In the genomic region with DNA sequence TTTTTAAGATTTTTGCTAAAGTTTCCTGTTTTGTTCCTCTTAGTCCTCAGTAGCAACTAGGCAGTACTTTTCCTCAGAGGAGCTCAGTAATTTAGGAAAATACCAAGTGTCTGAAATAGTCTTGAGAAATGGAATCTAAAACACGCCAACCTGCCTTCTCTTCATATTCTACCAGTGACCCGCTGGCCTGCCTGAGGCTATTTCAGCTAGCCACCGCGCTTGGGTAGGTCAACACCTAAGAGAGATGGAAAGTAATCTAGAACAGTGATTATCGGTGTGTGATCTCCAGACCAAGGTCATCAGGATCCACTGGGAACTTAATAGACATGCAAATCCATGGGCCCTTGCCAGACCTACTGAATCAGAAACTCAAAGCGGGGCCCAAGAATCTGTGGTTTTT, we compare ENCODE assay signal across 35 cellular contexts. TPM values are rescaled to one million over a fixed set of nuclear protein-coding genes. Genes with fewer than 3 reads are reported as not detected.
"Had no signal": no experiment of that assay in that cellular context is flagged by ENCODE, and none has a peak within 500 bp of the region (broad histone marks: within the 10 kb centered on the region; RNA-seq: fewer than 3 reads in every experiment).

No MANE protein-coding gene starts in this region.

- H3K27ac ChIP-seq: adrenal gland, body of pancreas, brain microvascular endothelial cell, breast epithelium, VCaP had no signal

- DNase-seq: activated B cell treated with CpG ODN at 0.5 μM for 24 hours; activated CD4-positive, alpha-beta memory T cell treated with anti-CD3 and anti-CD28 coated beads for 36 hours; activated CD4-positive, alpha-beta T cell treated with anti-CD3 and anti-CD28 coated beads for 4 hours; activated CD4-positive, alpha-beta T cell treated with anti-CD3 and anti-CD28 coated beads, Interleukin-2, amount 10 ng/mL, durations not matched to agents 24 days and 14 days; activated CD4-positive, alpha-beta T cell treated with anti-CD3 and anti-CD28 coated beads, Interleukin-2, amount 50 U/mL, for 1 hour; activated CD4-positive, alpha-beta T cell treated with anti-CD3 and anti-CD28 coated beads, Interleukin-2, amount 50 U/mL, for 4 hours; activated CD4-positive, CD25-positive, alpha-beta regulatory T cell treated with anti-CD3 and anti-CD28 coated beads, Interleukin-2, amount 50 U/mL, for 72 hours; activated CD8-positive, alpha-beta memory T cell treated with anti-CD3 and anti-CD28 coated beads, Interleukin-2, amount 50 U/mL, for 4 hours; activated CD8-positive, alpha-beta T cell treated with anti-CD3 and anti-CD28 coated beads for 36 hours; activated effector memory CD4-positive, alpha-beta T cell treated with anti-CD3 and anti-CD28 coated beads, Interleukin-2, amount 50 U/mL, for 16 hours; activated gamma-delta T cell treated with Interleukin-2 at 50 U/mL for 16 hours; activated naive CD4-positive, alpha-beta T cell; activated naive CD4-positive, alpha-beta T cell treated with anti-CD3 and anti-CD28 coated beads for 36 hours; activated naive CD4-positive, alpha-beta T cell treated with anti-CD3 and anti-CD28 coated beads, Interleukin-2, amount 50 U/mL, for 16 hours; activated naive CD8-positive, alpha-beta T cell treated with anti-CD3 and anti-CD28 coated beads for 36 hours; activated T-cell treated with anti-CD3 and anti-CD28 coated beads for 4 hours; activated T-cell treated with anti-CD3 and anti-CD28 coated beads, Interleukin-2, amount 50 U/mL, for 1 hour; activated T-cell treated with anti-CD3 and anti-CD28 coated beads, Interleukin-2, amount 50 U/mL, for 4 hours; activated T-cell treated with anti-CD3 and anti-CD28 coated beads, Interleukin-2, amount 50 U/mL, for 72 hours; adrenal gland; amniotic stem cell; aorta; body of pancreas; brain microvascular endothelial cell; central memory CD4-positive, alpha-beta T cell; T-helper 1 cell; T-helper 2 cell; T-helper 9 cell had no signal

- H3K4me1 ChIP-seq: adrenal gland, body of pancreas, breast epithelium had no signal

- H3K36me3 ChIP-seq: adrenal gland, brain microvascular endothelial cell, breast epithelium had no signal

- H3K27me3 ChIP-seq: adrenal gland, body of pancreas, brain microvascular endothelial cell, breast epithelium had no signal

- H3K9me3 ChIP-seq: body of pancreas, breast epithelium had no signal

- H3K4me3 ChIP-seq: adrenal gland, body of pancreas, breast epithelium had no signal

RNA-seq across cellular contexts. Expression of a gene that starts 7.5 kb away (rescaled TPM):
- total RNA-seq: activated B cell treated with CpG ODN at 0.5 μM for 24 hours; activated CD4-positive, alpha-beta memory T cell treated with anti-CD3 and anti-CD28 coated beads for 36 hours; activated CD4-positive, alpha-beta T cell treated with anti-CD3 and anti-CD28 coated beads, Interleukin-2, amount 10 ng/mL, durations not matched to agents 24 days and 14 days; activated CD8-positive, alpha-beta memory T cell treated with anti-CD3 and anti-CD28 coated beads for 36 hours; activated CD8-positive, alpha-beta T cell treated with anti-CD3 and anti-CD28 coated beads for 36 hours; activated naive CD4-positive, alpha-beta T cell treated with anti-CD3 and anti-CD28 coated beads for 36 hours; activated naive CD4-positive, alpha-beta T cell treated with anti-CD3 and anti-CD28 coated beads, Interleukin-2, amount 50 U/mL, for 72 hours; activated naive CD8-positive, alpha-beta T cell treated with anti-CD3 and anti-CD28 coated beads for 36 hours; activated T-cell treated with anti-CD3 and anti-CD28 coated beads, Interleukin-2, amount 50 U/mL, for 4 hours; activated T-cell treated with anti-CD3 and anti-CD28 coated beads, Interleukin-2, amount 50 U/mL, for 72 hours; activated T-helper 1 cell treated with anti-CD3 and anti-CD28 coated beads, Interleukin-12 subunit alpha, Interleukin-12 subunit beta, Interleukin-2, Interleukin-4 antibody, amounts not matched to agents 30 ng/mL and 10 ng/mL and 1 ng/mL, durations not matched to agents 14 hours and 24 hours and 36 hours; activated T-helper 17 cell treated with anti-CD3 and anti-CD28 coated beads, Interleukin-2, amount 50 U/mL, for 72 hours; adrenal gland; aorta; body of pancreas; breast epithelium; cardiac septum had no signal
- polyA plus RNA-seq: aorta had no signal
